In the genomic region with DNA sequence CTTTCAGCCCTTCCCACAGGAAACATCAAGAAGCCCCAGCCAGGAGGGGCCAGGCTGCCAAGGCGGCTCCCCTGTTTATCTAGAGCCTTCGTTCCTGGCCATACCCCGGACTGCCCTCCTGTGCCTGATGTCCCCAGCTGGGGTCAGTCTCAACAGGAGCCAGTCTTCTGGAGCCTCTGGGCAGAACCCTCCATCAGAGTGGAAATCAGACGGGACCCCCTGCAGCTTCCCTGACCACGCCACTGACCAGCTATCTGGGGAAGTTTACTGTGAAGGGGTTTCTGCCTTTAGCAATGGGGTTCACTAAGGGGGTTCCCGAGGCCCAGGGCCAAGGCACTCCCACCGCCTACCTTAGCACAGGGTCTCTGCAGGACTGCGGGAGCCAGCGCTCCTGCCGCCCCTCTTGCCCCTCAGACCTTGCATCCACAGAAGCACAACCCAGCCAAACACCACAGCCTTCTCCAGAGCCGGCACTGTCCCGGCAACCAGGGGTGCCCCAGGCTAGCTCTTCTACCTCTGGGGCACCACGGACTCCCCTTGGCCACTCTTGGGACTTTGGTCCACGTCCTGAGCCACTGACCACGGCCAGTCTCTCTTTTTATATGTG, we compare ENCODE assay signal across 18 cellular contexts. TPM values are rescaled to one million over a fixed set of nuclear protein-coding genes. Genes with fewer than 3 reads are reported as not detected.
"Had no signal": no experiment of that assay in that cellular context is flagged by ENCODE, and none has a peak within 500 bp of the region (broad histone marks: within the 10 kb centered on the region; RNA-seq: fewer than 3 reads in every experiment).

No MANE protein-coding gene starts in this region.

- H3K4me3 ChIP-seq: ascending aorta, esophagus squamous epithelium, skin epidermis, transverse colon had no signal

- H3K27ac Mint-ChIP-seq: activated CD8-positive, alpha-beta T cell treated with anti-CD3 and anti-CD28 coated beads, Interleukin-2, amount 10 ng/mL, durations not matched to agents 7 days and 5 days; activated naive CD8-positive, alpha-beta T cell treated with anti-CD3 and anti-CD28 coated beads, Interleukin-2, amount 50 U/mL, for 24 hours; memory B cell had no signal

- H3K27me3 ChIP-seq: ascending aorta, esophagus squamous epithelium, transverse colon had no signal

- H3K27me3 Mint-ChIP-seq: activated naive CD8-positive, alpha-beta T cell treated with anti-CD3 and anti-CD28 coated beads, Interleukin-2, amount 50 U/mL, for 24 hours; memory B cell; naive thymus-derived CD8-positive, alpha-beta T cell had no signal

- ATAC-seq: activated CD8-positive, alpha-beta T cell treated with anti-CD3 and anti-CD28 coated beads, Interleukin-2, amount 10 ng/mL, durations not matched to agents 7 days and 5 days; activated naive CD8-positive, alpha-beta T cell treated with anti-CD3 and anti-CD28 coated beads, Interleukin-2, amount 50 U/mL, for 24 hours; left ventricle myocardium superior; naive thymus-derived CD8-positive, alpha-beta T cell had no signal

- H3K36me3 ChIP-seq: transverse colon had no signal

- H3K27ac ChIP-seq: ascending aorta, skin epidermis, transverse colon had no signal

- H3K4me3 Mint-ChIP-seq: activated CD8-positive, alpha-beta T cell treated with anti-CD3 and anti-CD28 coated beads, Interleukin-2, amount 10 ng/mL, durations not matched to agents 7 days and 5 days; activated naive CD8-positive, alpha-beta T cell treated with anti-CD3 and anti-CD28 coated beads, Interleukin-2, amount 50 U/mL, for 24 hours; memory B cell had no signal

- H3K9me3 ChIP-seq: ascending aorta, esophagus squamous epithelium, transverse colon had no signal

- H3K9me3 Mint-ChIP-seq: activated naive CD8-positive, alpha-beta T cell treated with anti-CD3 and anti-CD28 coated beads, Interleukin-2, amount 50 U/mL, for 24 hours; memory B cell; naive thymus-derived CD8-positive, alpha-beta T cell had no signal

- H3K36me3 Mint-ChIP-seq: memory B cell had no signal

- DNase-seq: activated CD8-positive, alpha-beta T cell treated with anti-CD3 and anti-CD28 coated beads, Interleukin-2, amount 10 ng/mL, durations not matched to agents 7 days and 5 days; activated naive CD4-positive, alpha-beta T cell; activated naive CD8-positive, alpha-beta T cell treated with anti-CD3 and anti-CD28 coated beads, Interleukin-2, amount 50 U/mL, for 24 hours; esophagus squamous epithelium; hippocampal formation; left ventricle myocardium superior; naive thymus-derived CD8-positive, alpha-beta T cell; nucleus accumbens; stimulated activated CD4-positive, alpha-beta T cell treated with anti-CD3 and anti-CD28 coated beads, Interleukin-15, amount 100 ng/mL, for 24 hours; stimulated activated CD4-positive, alpha-beta T cell treated with anti-CD3 and anti-CD28 coated beads, Interleukin-4, amount 100 ng/mL, for 1 hour; stimulated activated naive CD4-positive, alpha-beta T cell treated with Interleukin-2 at 50 U/mL for 16 hours; substantia nigra; SW 1271; transverse colon had no signal

RNA-seq across cellular contexts. Expression of gene AUNIP, which starts 43.0 kb away (rescaled TPM):
- total RNA-seq: ascending aorta; left ventricle myocardium superior; naive thymus-derived CD8-positive, alpha-beta T cell; posterior vena cava had no signal
- polyA plus RNA-seq: naive thymus-derived CD8-positive, alpha-beta T cell had no signal
